Comparison of ENCODE assay signal across 1 cellular context in the genomic region with DNA sequence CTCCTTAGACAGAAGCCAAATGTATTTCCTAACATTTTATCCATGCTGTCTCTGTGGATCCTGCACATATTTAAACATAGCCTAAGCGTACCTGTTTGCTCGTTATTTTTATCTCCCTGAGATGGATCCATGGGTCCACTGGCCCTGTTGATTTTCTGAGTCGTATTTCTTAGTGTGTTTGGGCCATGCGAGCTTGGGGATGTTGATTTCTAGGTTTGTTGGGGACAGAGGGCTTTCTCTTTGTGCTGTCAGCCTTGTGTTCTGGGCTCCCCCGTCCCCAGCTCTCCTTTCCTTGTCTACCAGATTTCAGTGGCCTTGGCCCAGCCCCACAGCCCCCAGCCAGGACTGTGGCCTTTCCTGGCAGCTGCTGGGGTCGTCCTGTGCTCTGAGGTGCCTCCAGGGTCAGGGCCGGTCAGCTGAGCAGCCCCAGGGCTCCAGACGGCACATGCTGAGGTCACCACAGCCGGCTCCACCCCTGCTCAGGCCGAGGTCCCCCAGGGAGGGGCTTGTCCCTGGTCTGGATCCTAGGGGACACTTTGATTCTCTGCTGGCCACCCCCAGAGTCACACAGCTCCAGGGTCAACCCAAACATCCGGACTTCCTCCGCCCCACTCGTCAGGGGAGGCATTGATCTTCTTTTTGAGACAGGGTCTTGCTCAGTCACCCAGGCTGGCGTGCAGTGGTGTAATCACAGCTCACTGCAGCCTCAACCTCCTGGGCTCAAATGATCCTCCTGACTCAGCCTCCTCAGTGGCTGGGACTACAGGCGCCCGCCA.
TF ChIP-seq lines count a peak whose summit lies in the region.

No MANE protein-coding gene starts in this region.

TF ChIP-seq in HepG2, 621 proteins besides CTCF, POLR2A, EP300 and RAD21 (continued from another document and continues in another):
- TF ChIP-seq KDM2A (CRISPR knock-in tag; IDR thresholded peaks at IDR 0.05; ENCODE audit: borderline replicate concordance, low read depth) (peak; percentile 65; the same call in 1 of the 2 replicates), ZSCAN31 (CRISPR knock-in tag; IDR thresholded peaks at IDR 0.05; ENCODE audit: low read depth) (no peak), AGO2 (optimal IDR thresholded peaks at IDR 0.05; ENCODE audit: low read depth, low read length) (no peak), MEIS2 (CRISPR knock-in tag; IDR thresholded peaks at IDR 0.05) (peak; percentile 52; the same call in 1 of the 2 replicates), POLR2AphosphoS5 (IDR thresholded peaks at IDR 0.05; ENCODE audit: low read depth, low read length) (no peak), KLF12 (CRISPR knock-in tag; IDR thresholded peaks at IDR 0.05; ENCODE audit: borderline replicate concordance) (no peak), KLF6 (CRISPR knock-in tag; IDR thresholded peaks at IDR 0.05) (0 out of 2 replicates have a peak, but pooled peaks have one; percentile 17), ZZZ3 (CRISPR knock-in tag; IDR thresholded peaks at IDR 0.05; ENCODE audit: borderline replicate concordance) (0 out of 2 replicates have a peak, but pooled peaks have one; percentile 57), SAP130 (CRISPR knock-in tag; IDR thresholded peaks at IDR 0.05; ENCODE audit: low read depth) (peak; percentile 75), JUNB (CRISPR knock-in tag; IDR thresholded peaks at IDR 0.05; ENCODE audit: borderline replicate concordance) (no peak), ZBTB3 (CRISPR knock-in tag; IDR thresholded peaks at IDR 0.05; ENCODE audit: borderline replicate concordance, low read depth) (no peak; the same call in 1 of the 2 replicates), GATAD2A (CRISPR knock-in tag; IDR thresholded peaks at IDR 0.05) (peak; percentile 62), RCOR2 (CRISPR knock-in tag; IDR thresholded peaks at IDR 0.05) (peak; percentile 59; the same call in 1 of the 2 replicates), ATF1 (CRISPR knock-in tag; IDR thresholded peaks at IDR 0.05) (no peak), GABPA (IDR thresholded peaks at IDR 0.05; ENCODE audit: low read depth, low read length) (no peak), GABPA (CRISPR knock-in tag; IDR thresholded peaks at IDR 0.05; ENCODE audit: low read depth) (peak; percentile 52; the same call in 1 of the 2 replicates), JUND (CRISPR knock-in tag; IDR thresholded peaks at IDR 0.05) (0 out of 2 replicates have a peak, but pooled peaks have one; percentile 32), ZFP37 (CRISPR knock-in tag; IDR thresholded peaks at IDR 0.05; ENCODE audit: borderline replicate concordance) (no peak), HMG20B (CRISPR knock-in tag; conservative IDR thresholded peaks at IDR 0.05) (0 out of 2 replicates have a peak, but pooled peaks have one; percentile 31), ZNF652 (CRISPR knock-in tag; IDR thresholded peaks at IDR 0.05; ENCODE audit: borderline replicate concordance, low read depth) (no peak), THYN1 (CRISPR knock-in tag; IDR thresholded peaks at IDR 0.05; ENCODE audit: borderline replicate concordance, low read depth) (no peak), ZKSCAN5 (CRISPR knock-in tag; IDR thresholded peaks at IDR 0.05) (no peak), MATR3 (CRISPR knock-in tag; IDR thresholded peaks at IDR 0.05) (no peak), BRCA1 (CRISPR knock-in tag; IDR thresholded peaks at IDR 0.05) (no peak), NBN (conservative IDR thresholded peaks at IDR 0.05) (no peak), ZNF460 (CRISPR knock-in tag; IDR thresholded peaks at IDR 0.05; ENCODE audit: borderline replicate concordance) (peak; percentile 29; the same call in 1 of the 2 replicates), MED1 (CRISPR knock-in tag; IDR thresholded peaks at IDR 0.05) (peak; percentile 82), ZBTB38 (CRISPR knock-in tag; IDR thresholded peaks at IDR 0.05) (peak; percentile 57), ZBTB7B (CRISPR knock-in tag; IDR thresholded peaks at IDR 0.05) (peak; percentile 92), ZNF703 (CRISPR knock-in tag; IDR thresholded peaks at IDR 0.05; ENCODE audit: borderline replicate concordance) (0 out of 2 replicates have a peak, but pooled peaks have one; percentile 22), CBX1 (IDR thresholded peaks at IDR 0.05; ENCODE audit: low read depth) (no peak), PCBP2 (optimal IDR thresholded peaks at IDR 0.05; ENCODE audit: low read depth, low read length, poor library complexity, severe bottlenecking) (no peak), PTBP1 (IDR thresholded peaks at IDR 0.05; ENCODE audit: low read depth, low read length, poor library complexity, severe bottlenecking) (no peak), SIN3B (IDR thresholded peaks at IDR 0.05; ENCODE audit: low read length) (no peak), SOX5 (CRISPR knock-in tag; IDR thresholded peaks at IDR 0.05; ENCODE audit: borderline replicate concordance) (peak; percentile 63; the same call in 1 of the 2 replicates), SETDB1 (CRISPR knock-in tag; IDR thresholded peaks at IDR 0.05; ENCODE audit: borderline replicate concordance) (0 out of 2 replicates have a peak, but pooled peaks have one; percentile 24), NR3C1 (CRISPR knock-in tag; IDR thresholded peaks at IDR 0.05) (no peak)
- TF ChIP-seq, protein P1, sequence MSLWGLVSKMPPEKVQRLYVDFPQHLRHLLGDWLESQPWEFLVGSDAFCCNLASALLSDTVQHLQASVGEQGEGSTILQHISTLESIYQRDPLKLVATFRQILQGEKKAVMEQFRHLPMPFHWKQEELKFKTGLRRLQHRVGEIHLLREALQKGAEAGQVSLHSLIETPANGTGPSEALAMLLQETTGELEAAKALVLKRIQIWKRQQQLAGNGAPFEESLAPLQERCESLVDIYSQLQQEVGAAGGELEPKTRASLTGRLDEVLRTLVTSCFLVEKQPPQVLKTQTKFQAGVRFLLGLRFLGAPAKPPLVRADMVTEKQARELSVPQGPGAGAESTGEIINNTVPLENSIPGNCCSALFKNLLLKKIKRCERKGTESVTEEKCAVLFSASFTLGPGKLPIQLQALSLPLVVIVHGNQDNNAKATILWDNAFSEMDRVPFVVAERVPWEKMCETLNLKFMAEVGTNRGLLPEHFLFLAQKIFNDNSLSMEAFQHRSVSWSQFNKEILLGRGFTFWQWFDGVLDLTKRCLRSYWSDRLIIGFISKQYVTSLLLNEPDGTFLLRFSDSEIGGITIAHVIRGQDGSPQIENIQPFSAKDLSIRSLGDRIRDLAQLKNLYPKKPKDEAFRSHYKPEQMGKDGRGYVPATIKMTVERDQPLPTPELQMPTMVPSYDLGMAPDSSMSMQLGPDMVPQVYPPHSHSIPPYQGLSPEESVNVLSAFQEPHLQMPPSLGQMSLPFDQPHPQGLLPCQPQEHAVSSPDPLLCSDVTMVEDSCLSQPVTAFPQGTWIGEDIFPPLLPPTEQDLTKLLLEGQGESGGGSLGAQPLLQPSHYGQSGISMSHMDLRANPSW (CRISPR knock-in tag; IDR thresholded peaks at IDR 0.05; ENCODE audit: borderline replicate concordance): no peak
- TF ChIP-seq, protein P2, sequence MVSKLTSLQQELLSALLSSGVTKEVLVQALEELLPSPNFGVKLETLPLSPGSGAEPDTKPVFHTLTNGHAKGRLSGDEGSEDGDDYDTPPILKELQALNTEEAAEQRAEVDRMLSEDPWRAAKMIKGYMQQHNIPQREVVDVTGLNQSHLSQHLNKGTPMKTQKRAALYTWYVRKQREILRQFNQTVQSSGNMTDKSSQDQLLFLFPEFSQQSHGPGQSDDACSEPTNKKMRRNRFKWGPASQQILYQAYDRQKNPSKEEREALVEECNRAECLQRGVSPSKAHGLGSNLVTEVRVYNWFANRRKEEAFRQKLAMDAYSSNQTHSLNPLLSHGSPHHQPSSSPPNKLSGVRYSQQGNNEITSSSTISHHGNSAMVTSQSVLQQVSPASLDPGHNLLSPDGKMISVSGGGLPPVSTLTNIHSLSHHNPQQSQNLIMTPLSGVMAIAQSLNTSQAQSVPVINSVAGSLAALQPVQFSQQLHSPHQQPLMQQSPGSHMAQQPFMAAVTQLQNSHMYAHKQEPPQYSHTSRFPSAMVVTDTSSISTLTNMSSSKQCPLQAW (CRISPR knock-in tag; IDR thresholded peaks at IDR 0.05): peak; percentile 80
- TF ChIP-seq, protein P3, sequence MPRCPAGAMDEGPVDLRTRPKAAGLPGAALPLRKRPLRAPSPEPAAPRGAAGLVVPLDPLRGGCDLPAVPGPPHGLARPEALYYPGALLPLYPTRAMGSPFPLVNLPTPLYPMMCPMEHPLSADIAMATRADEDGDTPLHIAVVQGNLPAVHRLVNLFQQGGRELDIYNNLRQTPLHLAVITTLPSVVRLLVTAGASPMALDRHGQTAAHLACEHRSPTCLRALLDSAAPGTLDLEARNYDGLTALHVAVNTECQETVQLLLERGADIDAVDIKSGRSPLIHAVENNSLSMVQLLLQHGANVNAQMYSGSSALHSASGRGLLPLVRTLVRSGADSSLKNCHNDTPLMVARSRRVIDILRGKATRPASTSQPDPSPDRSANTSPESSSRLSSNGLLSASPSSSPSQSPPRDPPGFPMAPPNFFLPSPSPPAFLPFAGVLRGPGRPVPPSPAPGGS (CRISPR knock-in tag; IDR thresholded peaks at IDR 0.05): 0 out of 2 replicates have a peak, but pooled peaks have one; percentile 28
- TF ChIP-seq, protein P4, sequence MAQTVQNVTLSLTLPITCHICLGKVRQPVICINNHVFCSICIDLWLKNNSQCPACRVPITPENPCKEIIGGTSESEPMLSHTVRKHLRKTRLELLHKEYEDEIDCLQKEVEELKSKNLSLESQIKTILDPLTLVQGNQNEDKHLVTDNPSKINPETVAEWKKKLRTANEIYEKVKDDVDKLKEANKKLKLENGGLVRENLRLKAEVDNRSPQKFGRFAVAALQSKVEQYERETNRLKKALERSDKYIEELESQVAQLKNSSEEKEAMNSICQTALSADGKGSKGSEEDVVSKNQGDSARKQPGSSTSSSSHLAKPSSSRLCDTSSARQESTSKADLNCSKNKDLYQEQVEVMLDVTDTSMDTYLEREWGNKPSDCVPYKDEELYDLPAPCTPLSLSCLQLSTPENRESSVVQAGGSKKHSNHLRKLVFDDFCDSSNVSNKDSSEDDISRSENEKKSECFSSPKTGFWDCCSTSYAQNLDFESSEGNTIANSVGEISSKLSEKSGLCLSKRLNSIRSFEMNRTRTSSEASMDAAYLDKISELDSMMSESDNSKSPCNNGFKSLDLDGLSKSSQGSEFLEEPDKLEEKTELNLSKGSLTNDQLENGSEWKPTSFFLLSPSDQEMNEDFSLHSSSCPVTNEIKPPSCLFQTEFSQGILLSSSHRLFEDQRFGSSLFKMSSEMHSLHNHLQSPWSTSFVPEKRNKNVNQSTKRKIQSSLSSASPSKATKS (CRISPR knock-in tag; IDR thresholded peaks at IDR 0.05): no peak
- TF ChIP-seq, protein P5, sequence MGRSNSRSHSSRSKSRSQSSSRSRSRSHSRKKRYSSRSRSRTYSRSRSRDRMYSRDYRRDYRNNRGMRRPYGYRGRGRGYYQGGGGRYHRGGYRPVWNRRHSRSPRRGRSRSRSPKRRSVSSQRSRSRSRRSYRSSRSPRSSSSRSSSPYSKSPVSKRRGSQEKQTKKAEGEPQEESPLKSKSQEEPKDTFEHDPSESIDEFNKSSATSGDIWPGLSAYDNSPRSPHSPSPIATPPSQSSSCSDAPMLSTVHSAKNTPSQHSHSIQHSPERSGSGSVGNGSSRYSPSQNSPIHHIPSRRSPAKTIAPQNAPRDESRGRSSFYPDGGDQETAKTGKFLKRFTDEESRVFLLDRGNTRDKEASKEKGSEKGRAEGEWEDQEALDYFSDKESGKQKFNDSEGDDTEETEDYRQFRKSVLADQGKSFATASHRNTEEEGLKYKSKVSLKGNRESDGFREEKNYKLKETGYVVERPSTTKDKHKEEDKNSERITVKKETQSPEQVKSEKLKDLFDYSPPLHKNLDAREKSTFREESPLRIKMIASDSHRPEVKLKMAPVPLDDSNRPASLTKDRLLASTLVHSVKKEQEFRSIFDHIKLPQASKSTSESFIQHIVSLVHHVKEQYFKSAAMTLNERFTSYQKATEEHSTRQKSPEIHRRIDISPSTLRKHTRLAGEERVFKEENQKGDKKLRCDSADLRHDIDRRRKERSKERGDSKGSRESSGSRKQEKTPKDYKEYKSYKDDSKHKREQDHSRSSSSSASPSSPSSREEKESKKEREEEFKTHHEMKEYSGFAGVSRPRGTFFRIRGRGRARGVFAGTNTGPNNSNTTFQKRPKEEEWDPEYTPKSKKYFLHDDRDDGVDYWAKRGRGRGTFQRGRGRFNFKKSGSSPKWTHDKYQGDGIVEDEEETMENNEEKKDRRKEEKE (IDR thresholded peaks at IDR 0.05): no peak
- TF ChIP-seq, protein P6, sequence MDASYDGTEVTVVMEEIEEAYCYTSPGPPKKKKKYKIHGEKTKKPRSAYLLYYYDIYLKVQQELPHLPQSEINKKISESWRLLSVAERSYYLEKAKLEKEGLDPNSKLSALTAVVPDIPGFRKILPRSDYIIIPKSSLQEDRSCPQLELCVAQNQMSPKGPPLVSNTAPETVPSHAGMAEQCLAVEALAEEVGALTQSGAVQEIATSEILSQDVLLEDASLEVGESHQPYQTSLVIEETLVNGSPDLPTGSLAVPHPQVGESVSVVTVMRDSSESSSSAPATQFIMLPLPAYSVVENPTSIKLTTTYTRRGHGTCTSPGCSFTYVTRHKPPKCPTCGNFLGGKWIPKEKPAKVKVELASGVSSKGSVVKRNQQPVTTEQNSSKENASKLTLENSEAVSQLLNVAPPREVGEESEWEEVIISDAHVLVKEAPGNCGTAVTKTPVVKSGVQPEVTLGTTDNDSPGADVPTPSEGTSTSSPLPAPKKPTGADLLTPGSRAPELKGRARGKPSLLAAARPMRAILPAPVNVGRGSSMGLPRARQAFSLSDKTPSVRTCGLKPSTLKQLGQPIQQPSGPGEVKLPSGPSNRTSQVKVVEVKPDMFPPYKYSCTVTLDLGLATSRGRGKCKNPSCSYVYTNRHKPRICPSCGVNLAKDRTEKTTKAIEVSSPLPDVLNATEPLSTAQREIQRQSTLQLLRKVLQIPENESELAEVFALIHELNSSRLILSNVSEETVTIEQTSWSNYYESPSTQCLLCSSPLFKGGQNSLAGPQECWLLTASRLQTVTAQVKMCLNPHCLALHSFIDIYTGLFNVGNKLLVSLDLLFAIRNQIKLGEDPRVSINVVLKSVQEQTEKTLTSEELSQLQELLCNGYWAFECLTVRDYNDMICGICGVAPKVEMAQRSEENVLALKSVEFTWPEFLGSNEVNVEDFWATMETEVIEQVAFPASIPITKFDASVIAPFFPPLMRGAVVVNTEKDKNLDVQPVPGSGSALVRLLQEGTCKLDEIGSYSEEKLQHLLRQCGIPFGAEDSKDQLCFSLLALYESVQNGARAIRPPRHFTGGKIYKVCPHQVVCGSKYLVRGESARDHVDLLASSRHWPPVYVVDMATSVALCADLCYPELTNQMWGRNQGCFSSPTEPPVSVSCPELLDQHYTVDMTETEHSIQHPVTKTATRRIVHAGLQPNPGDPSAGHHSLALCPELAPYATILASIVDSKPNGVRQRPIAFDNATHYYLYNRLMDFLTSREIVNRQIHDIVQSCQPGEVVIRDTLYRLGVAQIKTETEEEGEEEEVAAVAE (CRISPR knock-in tag; IDR thresholded peaks at IDR 0.05; ENCODE audit: borderline replicate concordance): no peak
